Comparison of ENCODE assay signal across 1 cellular context in genomic region chr10:132397671-132398565, GRCh38.
TF ChIP-seq lines count a peak whose summit lies in the region.

No MANE protein-coding gene starts in this region.

TF ChIP-seq in GM23338, 12 proteins besides CTCF, POLR2A, EP300 and RAD21 (continued from another document):
- TF ChIP-seq, protein P1, sequence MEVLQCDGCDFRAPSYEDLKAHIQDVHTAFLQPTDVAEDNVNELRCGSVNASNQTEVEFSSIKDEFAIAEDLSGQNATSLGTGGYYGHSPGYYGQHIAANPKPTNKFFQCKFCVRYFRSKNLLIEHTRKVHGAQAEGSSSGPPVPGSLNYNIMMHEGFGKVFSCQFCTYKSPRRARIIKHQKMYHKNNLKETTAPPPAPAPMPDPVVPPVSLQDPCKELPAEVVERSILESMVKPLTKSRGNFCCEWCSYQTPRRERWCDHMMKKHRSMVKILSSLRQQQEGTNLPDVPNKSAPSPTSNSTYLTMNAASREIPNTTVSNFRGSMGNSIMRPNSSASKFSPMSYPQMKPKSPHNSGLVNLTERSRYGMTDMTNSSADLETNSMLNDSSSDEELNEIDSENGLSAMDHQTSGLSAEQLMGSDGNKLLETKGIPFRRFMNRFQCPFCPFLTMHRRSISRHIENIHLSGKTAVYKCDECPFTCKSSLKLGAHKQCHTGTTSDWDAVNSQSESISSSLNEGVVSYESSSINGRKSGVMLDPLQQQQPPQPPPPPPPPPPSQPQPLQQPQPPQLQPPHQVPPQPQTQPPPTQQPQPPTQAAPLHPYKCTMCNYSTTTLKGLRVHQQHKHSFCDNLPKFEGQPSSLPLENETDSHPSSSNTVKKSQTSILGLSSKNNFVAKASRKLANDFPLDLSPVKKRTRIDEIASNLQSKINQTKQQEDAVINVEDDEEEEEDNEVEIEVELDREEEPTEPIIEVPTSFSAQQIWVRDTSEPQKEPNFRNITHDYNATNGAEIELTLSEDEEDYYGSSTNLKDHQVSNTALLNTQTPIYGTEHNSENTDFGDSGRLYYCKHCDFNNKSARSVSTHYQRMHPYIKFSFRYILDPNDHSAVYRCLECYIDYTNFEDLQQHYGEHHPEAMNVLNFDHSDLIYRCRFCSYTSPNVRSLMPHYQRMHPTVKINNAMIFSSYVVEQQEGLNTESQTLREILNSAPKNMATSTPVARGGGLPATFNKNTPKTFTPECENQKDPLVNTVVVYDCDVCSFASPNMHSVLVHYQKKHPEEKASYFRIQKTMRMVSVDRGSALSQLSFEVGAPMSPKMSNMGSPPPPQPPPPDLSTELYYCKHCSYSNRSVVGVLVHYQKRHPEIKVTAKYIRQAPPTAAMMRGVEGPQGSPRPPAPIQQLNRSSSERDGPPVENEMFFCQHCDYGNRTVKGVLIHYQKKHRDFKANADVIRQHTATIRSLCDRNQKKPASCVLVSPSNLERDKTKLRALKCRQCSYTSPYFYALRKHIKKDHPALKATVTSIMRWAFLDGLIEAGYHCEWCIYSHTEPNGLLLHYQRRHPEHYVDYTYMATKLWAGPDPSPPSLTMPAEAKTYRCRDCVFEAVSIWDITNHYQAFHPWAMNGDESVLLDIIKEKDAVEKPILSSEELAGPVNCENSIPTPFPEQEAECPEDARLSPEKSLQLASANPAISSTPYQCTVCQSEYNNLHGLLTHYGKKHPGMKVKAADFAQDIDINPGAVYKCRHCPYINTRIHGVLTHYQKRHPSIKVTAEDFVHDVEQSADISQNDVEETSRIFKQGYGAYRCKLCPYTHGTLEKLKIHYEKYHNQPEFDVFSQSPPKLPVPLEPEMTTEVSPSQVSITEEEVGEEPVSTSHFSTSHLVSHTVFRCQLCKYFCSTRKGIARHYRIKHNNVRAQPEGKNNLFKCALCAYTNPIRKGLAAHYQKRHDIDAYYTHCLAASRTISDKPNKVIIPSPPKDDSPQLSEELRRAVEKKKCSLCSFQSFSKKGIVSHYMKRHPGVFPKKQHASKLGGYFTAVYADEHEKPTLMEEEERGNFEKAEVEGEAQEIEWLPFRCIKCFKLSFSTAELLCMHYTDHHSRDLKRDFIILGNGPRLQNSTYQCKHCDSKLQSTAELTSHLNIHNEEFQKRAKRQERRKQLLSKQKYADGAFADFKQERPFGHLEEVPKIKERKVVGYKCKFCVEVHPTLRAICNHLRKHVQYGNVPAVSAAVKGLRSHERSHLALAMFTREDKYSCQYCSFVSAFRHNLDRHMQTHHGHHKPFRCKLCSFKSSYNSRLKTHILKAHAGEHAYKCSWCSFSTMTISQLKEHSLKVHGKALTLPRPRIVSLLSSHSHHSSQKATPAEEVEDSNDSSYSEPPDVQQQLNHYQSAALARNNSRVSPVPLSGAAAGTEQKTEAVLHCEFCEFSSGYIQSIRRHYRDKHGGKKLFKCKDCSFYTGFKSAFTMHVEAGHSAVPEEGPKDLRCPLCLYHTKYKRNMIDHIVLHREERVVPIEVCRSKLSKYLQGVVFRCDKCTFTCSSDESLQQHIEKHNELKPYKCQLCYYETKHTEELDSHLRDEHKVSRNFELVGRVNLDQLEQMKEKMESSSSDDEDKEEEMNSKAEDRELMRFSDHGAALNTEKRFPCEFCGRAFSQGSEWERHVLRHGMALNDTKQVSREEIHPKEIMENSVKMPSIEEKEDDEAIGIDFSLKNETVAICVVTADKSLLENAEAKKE (CRISPR knock-in tag; IDR thresholded peaks at IDR 0.05), result no peak
